ENCODE assay signal across 17 cellular contexts in the genomic region with DNA sequence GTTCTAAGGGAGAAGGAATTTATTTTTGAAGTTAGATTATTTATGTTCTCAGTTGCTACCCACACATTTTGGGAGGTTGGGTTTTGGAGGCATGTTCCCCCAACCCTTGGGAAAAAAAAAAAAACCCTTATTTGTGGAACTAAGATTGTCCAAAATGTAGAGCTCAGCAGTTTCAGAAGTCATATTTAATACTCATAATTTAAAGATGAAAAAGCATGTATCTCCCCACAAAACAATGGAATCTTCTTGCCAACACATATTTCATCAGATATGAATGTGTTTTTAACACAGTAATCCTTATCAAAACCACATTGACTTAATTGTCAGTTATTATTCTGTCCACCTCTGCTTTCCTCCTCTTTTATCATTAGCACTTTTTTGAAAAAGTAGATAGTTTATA.
"Had no signal": no experiment of that assay in that cellular context is flagged by ENCODE, and none has a peak within 500 bp of the region (broad histone marks: within the 10 kb centered on the region; RNA-seq: fewer than 3 reads in every experiment).

No MANE protein-coding gene starts in this region.

- H3K27ac Mint-ChIP-seq: activated CD8-positive, alpha-beta memory T cell treated with anti-CD3 and anti-CD28 coated beads, Interleukin-2, amount 10 ng/mL, durations not matched to agents 7 days and 5 days; activated naive CD4-positive, alpha-beta T cell treated with anti-CD3 and anti-CD28 coated beads, Interleukin-2, amount 50 U/mL, for 72 hours; immature natural killer cell; naive thymus-derived CD8-positive, alpha-beta T cell; stimulated activated naive CD8-positive, alpha-beta T cell treated with anti-CD3 and anti-CD28 coated beads, Interleukin-15, Interleukin-2, amounts not matched to agents 100 ng/mL and 50 ng/mL, for 24 hours had no signal

- H3K27ac ChIP-seq: lower lobe of right lung, sigmoid colon, upper lobe of right lung had no signal

- H3K27me3 Mint-ChIP-seq: activated CD8-positive, alpha-beta memory T cell treated with anti-CD3 and anti-CD28 coated beads, Interleukin-2, amount 10 ng/mL, durations not matched to agents 7 days and 5 days; stimulated activated naive CD8-positive, alpha-beta T cell treated with anti-CD3 and anti-CD28 coated beads, Interleukin-15, Interleukin-2, amounts not matched to agents 100 ng/mL and 50 ng/mL, for 24 hours had no signal

- H3K27me3 ChIP-seq: sigmoid colon, upper lobe of right lung had no signal

- H3K4me3 Mint-ChIP-seq: activated CD8-positive, alpha-beta memory T cell treated with anti-CD3 and anti-CD28 coated beads, Interleukin-2, amount 10 ng/mL, durations not matched to agents 7 days and 5 days; activated T-cell treated with anti-CD3 and anti-CD28 coated beads, Interleukin-2, amount 50 U/mL, for 4 hours; immature natural killer cell; naive thymus-derived CD8-positive, alpha-beta T cell; stimulated activated naive CD8-positive, alpha-beta T cell treated with anti-CD3 and anti-CD28 coated beads, Interleukin-15, Interleukin-2, amounts not matched to agents 100 ng/mL and 50 ng/mL, for 24 hours had no signal

- H3K36me3 Mint-ChIP-seq: activated CD8-positive, alpha-beta memory T cell treated with anti-CD3 and anti-CD28 coated beads, Interleukin-2, amount 10 ng/mL, durations not matched to agents 7 days and 5 days; activated naive CD4-positive, alpha-beta T cell treated with anti-CD3 and anti-CD28 coated beads, Interleukin-2, amount 50 U/mL, for 72 hours; immature natural killer cell; naive thymus-derived CD8-positive, alpha-beta T cell had no signal

- H3K36me3 ChIP-seq: lower lobe of right lung, sigmoid colon, upper lobe of right lung had no signal

- H3K9me3 ChIP-seq: lower lobe of right lung, sigmoid colon, upper lobe of right lung had no signal

- H3K4me1 ChIP-seq: lower lobe of right lung, sigmoid colon, upper lobe of right lung had no signal

- FAIRE-seq: bronchial epithelial cell, colon had no signal

- ATAC-seq: activated CD8-positive, alpha-beta memory T cell treated with anti-CD3 and anti-CD28 coated beads, Interleukin-2, amount 10 ng/mL, durations not matched to agents 7 days and 5 days; activated naive CD4-positive, alpha-beta T cell treated with anti-CD3 and anti-CD28 coated beads, Interleukin-2, amount 50 U/mL, for 72 hours; activated T-cell treated with anti-CD3 and anti-CD28 coated beads, Interleukin-2, amount 50 U/mL, for 4 hours; left cardiac atrium; naive thymus-derived CD8-positive, alpha-beta T cell had no signal

- DNase-seq: activated CD4-positive, alpha-beta T cell treated with anti-CD3 and anti-CD28 coated beads, Interleukin-2, amount 50 U/mL, for 4 hours; activated CD8-positive, alpha-beta memory T cell treated with anti-CD3 and anti-CD28 coated beads, Interleukin-2, amount 10 ng/mL, durations not matched to agents 7 days and 5 days; activated effector memory CD4-positive, alpha-beta T cell treated with anti-CD3 and anti-CD28 coated beads, Interleukin-2, amount 50 U/mL, for 16 hours; activated T-cell treated with anti-CD3 and anti-CD28 coated beads, Interleukin-2, amount 50 U/mL, for 4 hours; amygdala; effector CD4-positive, alpha-beta T cell; immature natural killer cell; left cardiac atrium; naive thymus-derived CD8-positive, alpha-beta T cell; sigmoid colon; stimulated activated CD4-positive, alpha-beta T cell treated with anti-CD3 and anti-CD28 coated beads, Interleukin-4, amount 100 ng/mL, for 24 hours; upper lobe of right lung had no signal

- H3K4me3 ChIP-seq: lower lobe of right lung, sigmoid colon, upper lobe of right lung had no signal

- H3K4me1 Mint-ChIP-seq: activated CD8-positive, alpha-beta memory T cell treated with anti-CD3 and anti-CD28 coated beads, Interleukin-2, amount 10 ng/mL, durations not matched to agents 7 days and 5 days; immature natural killer cell; naive thymus-derived CD8-positive, alpha-beta T cell had no signal
